Comparison of ENCODE assay signal across 29 cellular contexts in the genomic region with DNA sequence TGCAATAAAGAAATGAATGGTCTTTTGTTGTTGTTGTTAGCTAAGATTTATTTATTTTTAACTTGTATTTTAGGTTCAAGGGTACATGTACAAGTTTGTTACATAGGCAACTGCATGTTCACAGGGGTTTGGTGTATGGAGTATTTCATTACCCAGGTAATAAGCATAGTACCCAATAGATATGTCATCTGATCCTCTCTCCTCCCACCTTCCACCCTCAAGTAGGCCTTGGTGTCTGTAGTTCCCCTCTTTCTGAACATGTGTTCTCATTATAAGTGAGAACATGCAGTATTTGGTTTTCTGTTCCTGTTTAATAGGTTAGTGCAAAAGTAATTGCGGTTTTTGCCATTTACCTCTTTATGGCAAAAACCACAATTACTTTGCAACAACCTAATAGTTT.
"Had no signal": no experiment of that assay in that cellular context is flagged by ENCODE, and none has a peak within 500 bp of the region (broad histone marks: within the 10 kb centered on the region; RNA-seq: fewer than 3 reads in every experiment).

No MANE protein-coding gene starts in this region.

- ATAC-seq: stimulated activated effector memory CD8-positive, alpha-beta T cell treated with anti-CD3 and anti-CD28 coated beads, Interleukin-12 subunit alpha, Interleukin-12 subunit beta, amount 100 ng/mL, for 72 hours; stimulated activated memory B cell treated with anti-CD40 and anti-IgM and Interleukin-4, amounts not matched to agents 10 μg/mL and 1 μg/mL and 100 μg/mL, for 72 hours; stimulated activated naive B cell treated with anti-CD40 and anti-IgM and Interleukin-4, amounts not matched to agents 10 μg/mL and 1 μg/mL and 100 μg/mL, for 72 hours; stimulated activated naive CD8-positive, alpha-beta T cell treated with anti-CD3 and anti-CD28 coated beads, Interleukin-15, amount 100 ng/mL, for 72 hours; stimulated activated naive CD8-positive, alpha-beta T cell treated with anti-CD3 and anti-CD28 coated beads, Interleukin-15, Interleukin-2, amounts not matched to agents 100 U/mL and 50 U/mL, for 24 hours; upper lobe of right lung had no signal

- H3K4me1 Mint-ChIP-seq: stimulated activated effector memory CD8-positive, alpha-beta T cell treated with anti-CD3 and anti-CD28 coated beads, Interleukin-12 subunit alpha, Interleukin-12 subunit beta, amount 100 ng/mL, for 72 hours; stimulated activated memory B cell treated with anti-CD40 and anti-IgM and Interleukin-4, amounts not matched to agents 10 μg/mL and 1 μg/mL and 100 μg/mL, for 72 hours; stimulated activated naive B cell treated with anti-CD40 and anti-IgM and Interleukin-4, amounts not matched to agents 10 μg/mL and 1 μg/mL and 100 μg/mL, for 72 hours; stimulated activated naive CD8-positive, alpha-beta T cell treated with anti-CD3 and anti-CD28 coated beads, Interleukin-15, amount 100 ng/mL, for 72 hours had no signal

- H3K4me3 ChIP-seq: stomach, suprapubic skin, testis, thoracic aorta, thyroid gland, tibial artery, tibial nerve, transverse colon, upper lobe of left lung, upper lobe of right lung, uterus, vagina had no signal

- H3K9me3 ChIP-seq: testis, thyroid gland, transverse colon, upper lobe of right lung, uterus, vagina had no signal

- H3K27ac ChIP-seq: stomach, suprapubic skin, testis, thoracic aorta, thyroid gland, tibial artery, tibial nerve, transverse colon, upper lobe of left lung, upper lobe of right lung, uterus, vagina had no signal

- H3K36me3 Mint-ChIP-seq: stimulated activated effector memory CD8-positive, alpha-beta T cell treated with anti-CD3 and anti-CD28 coated beads, Interleukin-12 subunit alpha, Interleukin-12 subunit beta, amount 100 ng/mL, for 72 hours; stimulated activated memory B cell treated with anti-CD40 and anti-IgM and Interleukin-4, amounts not matched to agents 10 μg/mL and 1 μg/mL and 100 μg/mL, for 72 hours; stimulated activated naive B cell treated with anti-CD40 and anti-IgM and Interleukin-4, amounts not matched to agents 10 μg/mL and 1 μg/mL and 100 μg/mL, for 72 hours had no signal

- H3K4me3 Mint-ChIP-seq: stimulated activated effector memory CD8-positive, alpha-beta T cell treated with anti-CD3 and anti-CD28 coated beads, Interleukin-12 subunit alpha, Interleukin-12 subunit beta, amount 100 ng/mL, for 72 hours; stimulated activated memory B cell treated with anti-CD40 and anti-IgM and Interleukin-4, amounts not matched to agents 10 μg/mL and 1 μg/mL and 100 μg/mL, for 72 hours; stimulated activated naive B cell treated with anti-CD40 and anti-IgM and Interleukin-4, amounts not matched to agents 10 μg/mL and 1 μg/mL and 100 μg/mL, for 72 hours; stimulated activated naive CD8-positive, alpha-beta T cell treated with anti-CD3 and anti-CD28 coated beads, Interleukin-15, amount 100 ng/mL, for 72 hours; stimulated activated naive CD8-positive, alpha-beta T cell treated with anti-CD3 and anti-CD28 coated beads, Interleukin-15, Interleukin-2, amounts not matched to agents 100 ng/mL and 50 ng/mL, for 24 hours; type B pancreatic cell had no signal

- DNase-seq: stimulated activated CD4-positive, alpha-beta T cell treated with anti-CD3 and anti-CD28 coated beads, Interleukin-2, amount 100 ng/mL, for 48 hours; stimulated activated CD4-positive, alpha-beta T cell treated with anti-CD3 and anti-CD28 coated beads, Interleukin-4, amount 100 ng/mL, for 1 hour; stimulated activated CD4-positive, alpha-beta T cell treated with anti-CD3 and anti-CD28 coated beads, Interleukin-4, amount 100 ng/mL, for 24 hours; stimulated activated CD4-positive, alpha-beta T cell treated with anti-CD3 and anti-CD28 coated beads, Interleukin-4, amount 100 ng/mL, for 4 hours; stimulated activated CD8-positive, alpha-beta memory T cell treated with anti-CD3 and anti-CD28 coated beads, Interleukin-4, amount 100 ng/mL, for 48 hours; stimulated activated naive B cell treated with anti-CD40 and anti-IgM and Interleukin-4, amounts not matched to agents 10 μg/mL and 1 μg/mL and 100 μg/mL, for 72 hours; stimulated activated naive CD4-positive, alpha-beta T cell; stimulated activated naive CD4-positive, alpha-beta T cell treated with Interleukin-2 at 50 U/mL for 16 hours; stimulated activated naive CD8-positive, alpha-beta T cell treated with anti-CD3 and anti-CD28 coated beads, Interleukin-15, amount 100 ng/mL, for 72 hours; stimulated activated naive CD8-positive, alpha-beta T cell treated with anti-CD3 and anti-CD28 coated beads, Interleukin-15, Interleukin-2, amounts not matched to agents 100 U/mL and 50 U/mL, for 24 hours; stomach; substantia nigra; testis; thyroid gland; tibial artery; transverse colon; trophoblast cell; upper lobe of left lung; upper lobe of right lung; uterus had no signal

- H3K4me1 ChIP-seq: stomach, suprapubic skin, testis, thyroid gland, tibial artery, tibial nerve, transverse colon, upper lobe of left lung, upper lobe of right lung, uterus, vagina had no signal

- H3K27ac Mint-ChIP-seq: stimulated activated effector memory CD8-positive, alpha-beta T cell treated with anti-CD3 and anti-CD28 coated beads, Interleukin-12 subunit alpha, Interleukin-12 subunit beta, amount 100 ng/mL, for 72 hours; stimulated activated memory B cell treated with anti-CD40 and anti-IgM and Interleukin-4, amounts not matched to agents 10 μg/mL and 1 μg/mL and 100 μg/mL, for 72 hours; stimulated activated naive B cell treated with anti-CD40 and anti-IgM and Interleukin-4, amounts not matched to agents 10 μg/mL and 1 μg/mL and 100 μg/mL, for 72 hours; stimulated activated naive CD8-positive, alpha-beta T cell treated with anti-CD3 and anti-CD28 coated beads, Interleukin-15, amount 100 ng/mL, for 72 hours; stimulated activated naive CD8-positive, alpha-beta T cell treated with anti-CD3 and anti-CD28 coated beads, Interleukin-15, Interleukin-2, amounts not matched to agents 100 ng/mL and 50 ng/mL, for 24 hours; type B pancreatic cell had no signal

- H3K27me3 ChIP-seq: stomach, suprapubic skin, testis, thyroid gland, tibial artery, tibial nerve, transverse colon, upper lobe of left lung, upper lobe of right lung, uterus, vagina had no signal

- H3K36me3 ChIP-seq: stomach, suprapubic skin, thoracic aorta, thyroid gland, tibial artery, tibial nerve, upper lobe of left lung, upper lobe of right lung, uterus, vagina had no signal

- FAIRE-seq: urothelium cell line had no signal

- H3K27me3 Mint-ChIP-seq: stimulated activated memory B cell treated with anti-CD40 and anti-IgM and Interleukin-4, amounts not matched to agents 10 μg/mL and 1 μg/mL and 100 μg/mL, for 72 hours; stimulated activated naive B cell treated with anti-CD40 and anti-IgM and Interleukin-4, amounts not matched to agents 10 μg/mL and 1 μg/mL and 100 μg/mL, for 72 hours; stimulated activated naive CD8-positive, alpha-beta T cell treated with anti-CD3 and anti-CD28 coated beads, Interleukin-15, amount 100 ng/mL, for 72 hours; stimulated activated naive CD8-positive, alpha-beta T cell treated with anti-CD3 and anti-CD28 coated beads, Interleukin-15, Interleukin-2, amounts not matched to agents 100 ng/mL and 50 ng/mL, for 24 hours; type B pancreatic cell had no signal
